8 cellular contexts compared by ENCODE assay signal in the genomic region with DNA sequence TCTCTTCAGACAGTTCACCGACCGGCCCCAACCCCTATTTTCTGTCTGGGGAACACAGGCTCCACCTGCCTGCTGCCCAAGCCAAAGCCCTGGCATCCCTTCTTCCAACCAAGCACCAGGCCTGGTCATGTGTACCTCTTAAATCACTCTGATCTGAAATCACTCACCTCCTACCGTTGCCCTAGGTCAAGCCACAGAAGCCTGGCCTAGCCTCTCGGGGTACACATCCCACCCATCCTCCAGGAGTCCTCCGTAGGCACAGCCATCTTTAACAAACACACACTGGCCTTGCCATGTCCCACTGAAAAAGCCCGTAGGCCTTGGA.
DNase-seq lines count a peak whose midpoint lies in the region; ATAC-seq and TF ChIP-seq lines count a peak whose summit lies in the region.

No MANE protein-coding gene starts in this region.

- BruUV-seq in mammary epithelial cell (replicated peaks; lab: Mats Ljungman, UMichigan) = no TSS peak

- no peak overlapping the region for H3K4me3 ChIP-seq in mammary epithelial cell (replicated peaks in 1 of 3; ENCODE audit: insufficient read depth in 1 of 3, low read depth in 2 of 3, low read length in 3 of 3)

- H3K9ac ChIP-seq in mammary epithelial cell (ENCODE audit: insufficient read depth, low read length) = peak overlapping the region; percentile 38

- in situ Hi-C loops in mammary epithelial cell (cut with MboI; ENCODE audit: low sequenced_read_pairs in 2 of 2) = loop anchor here (5.0 kb wide), 1 partner anchor 34 kb away; no protein-coding TSS in a partner anchor

- DNase-seq in CD4-positive, alpha-beta T cell = no peak
- DNase-seq in mammary epithelial cell (no peak), natural killer cell (no peak), iPS-NIHi7 (ENCODE audit: extremely low spot score) (no peak), NCI-H1694 (lab: John Stamatoyannopoulos, UW) (no peak), RPMI8226 (no peak)

- peak overlapping the region; percentile 47 for H3K27ac Mint-ChIP-seq in CD4-positive, alpha-beta T cell
- H3K27ac Mint-ChIP-seq in natural killer cell = peak overlapping the region; percentile 89

- H3K79me2 ChIP-seq in mammary epithelial cell (ENCODE audit: insufficient read depth, low read length) = no peaks in the 10 kb centered on the region

- dilution Hi-C loops in mammary epithelial cell (cut with HindIII; ENCODE audit: low sequenced_read_pairs) = no loop called here

- peaks cover 31% of the 10 kb centered on the region for H3K4me1 Mint-ChIP-seq in CD4-positive, alpha-beta T cell (ENCODE audit: low read depth)
- H3K4me1 Mint-ChIP-seq in natural killer cell = peaks cover 13 to 23% of the 10 kb centered on the region in 2 donors

- no peak for ATAC-seq in CD4-positive, alpha-beta T cell (ENCODE audit: poor library complexity)
- ATAC-seq in HG03095 (IDR thresholded peaks at IDR 0.05; ENCODE audit: unreplicated experiment) (peak; percentile 11), natural killer cell (peak in 1 of 3 donors; percentile 10), HG02798 (IDR thresholded peaks at IDR 0.05; ENCODE audit: poor library complexity, unreplicated experiment) (no peak)

- no peak for TF ChIP-seq CTCF in CD4-positive, alpha-beta T cell (IDR thresholded peaks at IDR 0.05)
- TF ChIP-seq CTCF in mammary epithelial cell (conservative IDR thresholded peaks at IDR 0.05 in 1 of 2, IDR thresholded peaks at IDR 0.05 in 1 of 2; ENCODE audit: extremely low read depth in 1 of 2, insufficient read depth in 1 of 2, low read depth in 1 of 2, low read length in 2 of 2) (no peak), natural killer cell (IDR thresholded peaks at IDR 0.05) (no peak)

- H3K4me3 Mint-ChIP-seq in CD4-positive, alpha-beta T cell = no peak overlapping the region
- peak overlapping the region; percentile 37 for H3K4me3 Mint-ChIP-seq in natural killer cell

- WGBS in mammary epithelial cell (ENCODE audit: low coverage, missing lambda C conversion rate) = 38% methylated on average over 4 of the region's 6 CpGs

- no peaks in the 10 kb centered on the region for H3K9me3 Mint-ChIP-seq in CD4-positive, alpha-beta T cell
- H3K9me3 Mint-ChIP-seq in natural killer cell = no peaks in the 10 kb centered on the region

- no peaks in the 10 kb centered on the region for H3K9me3 ChIP-seq in CD4-positive, alpha-beta T cell (ENCODE audit: control insufficient read depth, low read length)
- no peaks in the 10 kb centered on the region for H3K9me3 ChIP-seq in mammary epithelial cell (replicated peaks; ENCODE audit: insufficient read depth, low read length)

- peak overlapping the region; percentile 51 for H3K4me2 ChIP-seq in mammary epithelial cell (ENCODE audit: insufficient read depth, low read depth, low read length)

- peak overlapping the region; percentile 91 for H2AFZ ChIP-seq in mammary epithelial cell (ENCODE audit: low read depth, low read length)

- H3K27me3 ChIP-seq in CD4-positive, alpha-beta T cell (ENCODE audit: control insufficient read depth, insufficient read depth, low read length) = no peaks in the 10 kb centered on the region
- no peaks in the 10 kb centered on the region for H3K27me3 ChIP-seq in mammary epithelial cell (ENCODE audit: insufficient read depth, low read length)

- intact Hi-C loops in CD4-positive, alpha-beta T cell (cut with DNase I, micrococcal nuclease) = loop anchor here (1.0 kb wide), 2 partner anchors 33 to 107 kb away; no protein-coding TSS in a partner anchor
- intact Hi-C loops in mammary epithelial cell (cut with micrococcal nuclease) (loop anchor here (1.0 to 2.0 kb wide), 6 partner anchors 27 to 122 kb away; no protein-coding TSS in a partner anchor), natural killer cell (cut with micrococcal nuclease) (loop anchor here (1.0 kb wide), 1 partner anchor 15 kb away; no protein-coding TSS in a partner anchor)

- no peaks in the 10 kb centered on the region for H3K27me3 Mint-ChIP-seq in CD4-positive, alpha-beta T cell
- no peaks in the 10 kb centered on the region for H3K27me3 Mint-ChIP-seq in natural killer cell (ENCODE audit: low read depth in 2 of 2)

- peaks cover 47% of the 10 kb centered on the region for H3K4me1 ChIP-seq in mammary epithelial cell (ENCODE audit: insufficient read depth, low read length)

- H3K27ac ChIP-seq in CD4-positive, alpha-beta T cell (ENCODE audit: low read depth, low read length) = peak overlapping the region; percentile 5
- peak overlapping the region; percentile 58 for H3K27ac ChIP-seq in mammary epithelial cell (ENCODE audit: insufficient read depth, low read depth, low read length)

- CTCF ChIA-PET in CD4-positive, alpha-beta T cell (lab: Charles Lee) = interaction anchor here (0.8 to 2.0 kb wide), 23 partner anchors 9 to 237 kb away, joined by 3 to 30 read pairs (median 7); no protein-coding TSS in a partner anchor
- CTCF ChIA-PET in mammary epithelial cell (lab: Charles Lee; ENCODE audit: low non-redundant PET) = interaction anchor here (0.5 kb wide), 1 partner anchor 96 kb away, joined by 3 read pairs; no protein-coding TSS in a partner anchor

- H3K36me3 Mint-ChIP-seq in CD4-positive, alpha-beta T cell (ENCODE audit: low read depth) = no peaks in the 10 kb centered on the region
- no peaks in the 10 kb centered on the region for H3K36me3 Mint-ChIP-seq in natural killer cell

- H3K36me3 ChIP-seq in mammary epithelial cell (ENCODE audit: insufficient read depth, low read length) = no peaks in the 10 kb centered on the region

- H4K20me1 ChIP-seq in mammary epithelial cell (ENCODE audit: insufficient read depth, low read length) = no peaks in the 10 kb centered on the region

- POLR2A ChIA-PET in CD4-positive, alpha-beta T cell (lab: Charles Lee) = interaction anchor here (0.6 to 2.0 kb wide), 6 partner anchors 9 to 1609 kb away, joined by 3 to 13 read pairs (median 6); no protein-coding TSS in a partner anchor
